ENCODE assay signal across 13 cellular contexts in the genomic region with DNA sequence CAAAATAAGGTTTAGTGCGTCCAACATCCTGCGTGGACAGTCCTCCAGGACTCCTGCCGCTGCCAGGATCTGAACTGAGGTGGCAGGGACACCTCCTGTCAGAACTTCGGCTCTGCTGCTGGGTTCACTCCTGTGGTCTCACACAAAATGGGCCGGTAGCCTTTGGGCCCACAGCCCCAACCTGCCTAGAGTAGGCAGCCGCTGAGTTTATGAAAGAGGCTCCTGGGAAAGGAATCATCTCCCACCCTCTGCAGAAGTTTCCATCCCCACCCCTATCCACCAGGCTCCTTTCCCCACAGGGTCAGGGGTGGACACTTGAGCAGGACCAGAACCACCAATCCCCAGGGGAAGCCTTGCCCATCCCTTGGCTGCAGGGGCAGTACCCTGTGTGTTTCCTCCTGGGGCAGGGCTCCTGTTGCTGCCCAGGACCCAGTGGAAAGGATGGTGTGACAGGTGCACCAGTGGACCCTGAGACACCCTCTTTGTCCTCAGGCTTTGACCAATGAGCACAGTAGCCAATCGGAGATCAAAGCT. TPM values are rescaled to one million over a fixed set of nuclear protein-coding genes. Genes with fewer than 3 reads are reported as not detected.
DNase-seq lines count a peak whose midpoint lies in the region; ATAC-seq, FAIRE-seq and TF ChIP-seq lines count a peak whose summit lies in the region.
"Had no signal": no experiment of that assay in that cellular context is flagged by ENCODE, and none has a peak within 500 bp of the region (broad histone marks: within the 10 kb centered on the region; RNA-seq: fewer than 3 reads in every experiment).

No MANE protein-coding gene starts in this region.

- no peak for TF ChIP-seq CTCF in Peyer's patch (IDR thresholded peaks at IDR 0.05)
- peak in 1 of 4 experiments; percentile 32 for TF ChIP-seq CTCF in gastroesophageal sphincter (IDR thresholded peaks at IDR 0.05)
- no peak for TF ChIP-seq CTCF in prostate gland (IDR thresholded peaks at IDR 0.05)
- TF ChIP-seq CTCF in D721Med (IDR thresholded peaks at IDR 0.05; ENCODE audit: insufficient read depth, missing control alignments) = no peak

- TF ChIP-seq POLR2A in Peyer's patch (IDR thresholded peaks at IDR 0.05) (no peak), gastroesophageal sphincter (IDR thresholded peaks at IDR 0.05) (no peak), prostate gland (IDR thresholded peaks at IDR 0.05) (no peak)

- intact Hi-C loops in prostate gland (cut with DNase I) = no loop called here

- no peak for FAIRE-seq in D721Med (lab: Jason Lieb, UNC)

- TF ChIP-seq EP300 in gastroesophageal sphincter (IDR thresholded peaks at IDR 0.05) = no peak

- H3K9me3 Mint-ChIP-seq in CD8-positive, alpha-beta memory T cell = no peaks in the 10 kb centered on the region

- no peaks in the 10 kb centered on the region for H3K36me3 ChIP-seq in CD8-positive, alpha-beta memory T cell (ENCODE audit: insufficient read depth, low read length)
- H3K36me3 ChIP-seq in Peyer's patch (peaks cover 0 to 14% (median 0%) of the 10 kb centered on the region in 3 donors), gastroesophageal sphincter (peaks cover 0 to 21% of the 10 kb centered on the region in 2 donors), prostate gland (no peaks in the 10 kb centered on the region)

- no peak overlapping the region for H3K4me3 ChIP-seq in CD8-positive, alpha-beta memory T cell (ENCODE audit: low read length)
- no peak overlapping the region for H3K4me3 ChIP-seq in Peyer's patch
- H3K4me3 ChIP-seq in gastroesophageal sphincter = no peak overlapping the region
- H3K4me3 ChIP-seq in prostate gland = no peak overlapping the region
- H3K4me3 ChIP-seq: SK-N-MC had no signal

- no peak for DNase-seq in CD8-positive, alpha-beta memory T cell
- no peak for DNase-seq in Peyer's patch
- no peak for DNase-seq in prostate gland (ENCODE audit: low spot score)
- no peak for DNase-seq in D721Med (ENCODE audit: insufficient read length, low spot score)
- DNase-seq in mucosa of gallbladder (ENCODE audit: low spot score) = no peak
- no peak for DNase-seq in globus pallidus (ENCODE audit: low spot score)
- DNase-seq: activated CD4-positive, alpha-beta T cell treated with anti-CD3 and anti-CD28 coated beads for 36 hours; DMS 273 treated with DMSO at 0.1 percent for 48 hours; NCI-H524 treated with DMSO at 0.1 percent for 48 hours had no signal

- H3K27me3 Mint-ChIP-seq in CD8-positive, alpha-beta memory T cell = no peaks in the 10 kb centered on the region
- H3K27me3 Mint-ChIP-seq: activated CD4-positive, alpha-beta T cell treated with anti-CD3 and anti-CD28 coated beads for 36 hours had no signal

- peak overlapping the region in 4 of 8 donors; percentile 17 to 74 (median 50) for H3K27ac Mint-ChIP-seq in CD8-positive, alpha-beta memory T cell
- H3K27ac Mint-ChIP-seq: activated CD4-positive, alpha-beta T cell treated with anti-CD3 and anti-CD28 coated beads for 36 hours had no signal

- no peak overlapping the region for H3K27ac ChIP-seq in CD8-positive, alpha-beta memory T cell (ENCODE audit: low read depth, low read length)
- H3K27ac ChIP-seq in Peyer's patch (peak overlapping the region; percentile 22 to 65 (median 44)), gastroesophageal sphincter (peak overlapping the region in 3 of 4 donors; percentile 55 to 68 (median 59)), prostate gland (peak overlapping the region; percentile 11 to 20)
- H3K27ac ChIP-seq: SK-N-MC had no signal

- H3K4me3 Mint-ChIP-seq in CD8-positive, alpha-beta memory T cell = peak overlapping the region in 4 of 7 donors; percentile 5 to 49 (median 46)
- H3K4me3 Mint-ChIP-seq: activated CD4-positive, alpha-beta T cell treated with anti-CD3 and anti-CD28 coated beads for 36 hours had no signal

- CTCF ChIA-PET in CD8-positive, alpha-beta memory T cell (lab: Charles Lee) = no interaction called here

- WGBS in gastroesophageal sphincter (ENCODE audit: low coverage in 1 of 2), 2 donors = 100% methylated on average over 1 of the region's 7 CpGs; no CpG with 5 or more reads in 1 of the 2 donors
- 26% methylated on average over 7 of the region's 7 CpGs for WGBS in prostate gland

- H3K4me1 ChIP-seq in CD8-positive, alpha-beta memory T cell (ENCODE audit: insufficient read depth, low read length) = peaks cover 30% of the 10 kb centered on the region
- peaks cover 0 to 54% (median 24%) of the 10 kb centered on the region in 4 donors for H3K4me1 ChIP-seq in Peyer's patch
- H3K4me1 ChIP-seq in gastroesophageal sphincter = peaks cover 0 to 71% (median 34%) of the 10 kb centered on the region in 3 donors
- peaks cover 10% of the 10 kb centered on the region for H3K4me1 ChIP-seq in prostate gland (replicated peaks)

- POLR2A ChIA-PET in CD8-positive, alpha-beta memory T cell (lab: Charles Lee) = no interaction called here

- peaks cover 0 to 20% (median 0%) of the 10 kb centered on the region in 3 donors for H3K36me3 Mint-ChIP-seq in CD8-positive, alpha-beta memory T cell

- peaks cover 31 to 42% (median 32%) of the 10 kb centered on the region in 3 donors for H3K4me1 Mint-ChIP-seq in CD8-positive, alpha-beta memory T cell

- ATAC-seq in gastroesophageal sphincter (no peak), HG03571 (IDR thresholded peaks at IDR 0.05; ENCODE audit: unreplicated experiment) (no peak)

- no peaks in the 10 kb centered on the region for H3K27me3 ChIP-seq in CD8-positive, alpha-beta memory T cell (ENCODE audit: insufficient read depth, low read length, poor library complexity, severe bottlenecking)
- H3K27me3 ChIP-seq in Peyer's patch (peaks cover 0 to 8% of the 10 kb centered on the region in 2 donors), gastroesophageal sphincter (peaks cover 39% of the 10 kb centered on the region), prostate gland (replicated peaks; ENCODE audit: insufficient read depth) (no peaks in the 10 kb centered on the region)

- H3K9me3 ChIP-seq in CD8-positive, alpha-beta memory T cell (ENCODE audit: low read length) = no peaks in the 10 kb centered on the region
- H3K9me3 ChIP-seq in Peyer's patch = no peaks in the 10 kb centered on the region
- H3K9me3 ChIP-seq in gastroesophageal sphincter = no peaks in the 10 kb centered on the region
- no peaks in the 10 kb centered on the region for H3K9me3 ChIP-seq in prostate gland

RNA-seq across cellular contexts. Expression of gene ABHD16B, which starts 2.1 kb away (rescaled TPM):
- not detected for total RNA-seq in CD8-positive, alpha-beta memory T cell
- polyA plus RNA-seq in CD8-positive, alpha-beta memory T cell = not detected
- total RNA-seq in Peyer's patch (not detected), gastroesophageal sphincter (not detected), prostate gland (1 to 10 TPM in 1 of 2 donors, not detected in 1; 1.6 TPM), mucosa of gallbladder (not detected)
- total RNA-seq: M059J had no signal

RNA-seq across cellular contexts. Expression of gene TPD52L2, which starts 5.8 kb away (rescaled TPM):
- 10 to 100 TPM; 60.0 to 64.4 TPM for total RNA-seq in CD8-positive, alpha-beta memory T cell
- polyA plus RNA-seq in CD8-positive, alpha-beta memory T cell = 72.1 TPM
- total RNA-seq in Peyer's patch (10 to 100 TPM; 59.4 to 78.7 (median 65.1) TPM), gastroesophageal sphincter (100 to 1,000 TPM; 136 to 157 (median 145) TPM), prostate gland (100 to 1,000 TPM; 105 to 127 TPM), mucosa of gallbladder (72.3 TPM)

RNA-seq across cellular contexts. Expression of gene ZBTB46, which starts 28.2 kb away (rescaled TPM):
- total RNA-seq in CD8-positive, alpha-beta memory T cell = under 1 TPM; 0.31 to 0.39 TPM
- 0.08 TPM for polyA plus RNA-seq in CD8-positive, alpha-beta memory T cell
- 10 to 100 TPM in 1 of 4 donors, 1 to 10 TPM in 3; 1.9 to 33.0 (median 4.4) TPM for total RNA-seq in Peyer's patch
- total RNA-seq in gastroesophageal sphincter = 10 to 100 TPM in 2 of 4 donors, 1 to 10 TPM in 2; 8.1 to 13.8 (median 10.2) TPM
- total RNA-seq in prostate gland = 10 to 100 TPM in 1 of 2 donors, 1 to 10 TPM in 1; 7.9 to 12.2 TPM
- 9.0 TPM for total RNA-seq in mucosa of gallbladder

RNA-seq across cellular contexts. Expression of gene DNAJC5, which starts 35.7 kb away (rescaled TPM):
- 10 to 100 TPM; 38.9 to 40.9 TPM for total RNA-seq in CD8-positive, alpha-beta memory T cell
- polyA plus RNA-seq in CD8-positive, alpha-beta memory T cell = 8.3 TPM
- total RNA-seq in Peyer's patch (100 to 1,000 TPM in 3 of 4 donors, 10 to 100 TPM in 1; 41.3 to 137 (median 113) TPM), gastroesophageal sphincter (10 to 100 TPM; 44.7 to 70.6 (median 47.6) TPM), prostate gland (10 to 100 TPM; 44.4 to 66.6 TPM), mucosa of gallbladder (53.0 TPM)
